Comparison of ENCODE assay signal across 13 cellular contexts in genomic region chr10:132328738-132329137, GRCh38. TPM values are rescaled to one million over a fixed set of nuclear protein-coding genes. Genes with fewer than 3 reads are reported as not detected.
A peak's percentile ranks its signal among the peaks of the same experiment; 100 is the strongest.
DNase-seq lines count a peak whose midpoint lies in the region; ATAC-seq and TF ChIP-seq lines count a peak whose summit lies in the region.
"Had no signal": no experiment of that assay in that cellular context is flagged by ENCODE, and none has a peak within 500 bp of the region (broad histone marks: within the 10 kb centered on the region; RNA-seq: fewer than 3 reads in every experiment).

No MANE protein-coding gene starts in this region.

- DNase-seq in activated CD4-positive, alpha-beta T cell treated with anti-CD3 and anti-CD28 coated beads, Interleukin-2, amount 10 ng/mL, durations not matched to agents 24 days and 14 days = no peak
- DNase-seq in activated CD4-positive, alpha-beta T cell treated with anti-CD3 and anti-CD28 coated beads for 4 hours = no peak
- no peak for DNase-seq in activated CD8-positive, alpha-beta T cell treated with anti-CD3 and anti-CD28 coated beads for 36 hours
- DNase-seq in heart right ventricle (peak; percentile 33 to 64), smooth muscle cell (lab: John Stamatoyannopoulos, UW; ENCODE audit: unreplicated experiment) (no peak), NCI-H2107 (lab: John Stamatoyannopoulos, UW) (no peak), AG08395 (ENCODE audit: low spot score) (no peak), upper lobe of right lung (no peak)
- DNase-seq: body of pancreas; islet precursor cell; NCI-H1417; stimulated activated CD4-positive, alpha-beta T cell treated with anti-CD3 and anti-CD28 coated beads, Interleukin-2, amount 100 ng/mL, for 48 hours had no signal

- H4K20me1 ChIP-seq in smooth muscle cell (ENCODE audit: low read depth) = peaks cover 16% of the 10 kb centered on the region

- H3F3A ChIP-seq in smooth muscle cell (ENCODE audit: low read depth) = peaks cover 10% of the 10 kb centered on the region

- peaks cover 61% of the 10 kb centered on the region for H3K4me1 Mint-ChIP-seq in activated CD4-positive, alpha-beta T cell treated with anti-CD3 and anti-CD28 coated beads, Interleukin-2, amount 10 ng/mL, durations not matched to agents 24 days and 14 days
- peaks cover 55% of the 10 kb centered on the region for H3K4me1 Mint-ChIP-seq in activated CD8-positive, alpha-beta T cell treated with anti-CD3 and anti-CD28 coated beads for 36 hours (ENCODE audit: low read depth)

- CTCF ChIA-PET in activated CD8-positive, alpha-beta T cell treated with anti-CD3 and anti-CD28 coated beads for 36 hours (lab: Charles Lee) = interaction anchor here (1.4 kb wide), 1 partner anchor 110 kb away, joined by 3 read pairs; no protein-coding TSS in a partner anchor

- H3K27ac Mint-ChIP-seq in activated CD4-positive, alpha-beta T cell treated with anti-CD3 and anti-CD28 coated beads, Interleukin-2, amount 10 ng/mL, durations not matched to agents 24 days and 14 days = no peak overlapping the region
- no peak overlapping the region for H3K27ac Mint-ChIP-seq in activated CD8-positive, alpha-beta T cell treated with anti-CD3 and anti-CD28 coated beads for 36 hours

- no peak for TF ChIP-seq CTCF in activated CD8-positive, alpha-beta T cell treated with anti-CD3 and anti-CD28 coated beads for 36 hours (IDR thresholded peaks at IDR 0.05)
- TF ChIP-seq CTCF in heart right ventricle (IDR thresholded peaks at IDR 0.05) (no peak), smooth muscle cell (IDR thresholded peaks at IDR 0.05; ENCODE audit: borderline replicate concordance, insufficient read depth, poor library complexity, severe bottlenecking) (no peak), upper lobe of right lung (IDR thresholded peaks at IDR 0.05) (no peak)

- H3K36me3 Mint-ChIP-seq in activated CD4-positive, alpha-beta T cell treated with anti-CD3 and anti-CD28 coated beads, Interleukin-2, amount 10 ng/mL, durations not matched to agents 24 days and 14 days (ENCODE audit: low read depth) = peaks cover 50% of the 10 kb centered on the region
- peaks cover 60% of the 10 kb centered on the region for H3K36me3 Mint-ChIP-seq in activated CD8-positive, alpha-beta T cell treated with anti-CD3 and anti-CD28 coated beads for 36 hours (ENCODE audit: low read depth)

- H3K9me3 ChIP-seq in heart right ventricle (no peaks in the 10 kb centered on the region), smooth muscle cell (replicated peaks; ENCODE audit: low read depth) (no peaks in the 10 kb centered on the region), upper lobe of right lung (no peaks in the 10 kb centered on the region)
- H3K9me3 ChIP-seq: body of pancreas, esophagus muscularis mucosa had no signal

- peak overlapping the region; percentile 91 for H3K4me2 ChIP-seq in smooth muscle cell

- H3K27me3 Mint-ChIP-seq in activated CD4-positive, alpha-beta T cell treated with anti-CD3 and anti-CD28 coated beads, Interleukin-2, amount 10 ng/mL, durations not matched to agents 24 days and 14 days = peaks cover 4% of the 10 kb centered on the region
- no peaks in the 10 kb centered on the region for H3K27me3 Mint-ChIP-seq in activated CD8-positive, alpha-beta T cell treated with anti-CD3 and anti-CD28 coated beads for 36 hours

- intact Hi-C loops in activated CD4-positive, alpha-beta T cell treated with anti-CD3 and anti-CD28 coated beads, Interleukin-2, amount 10 ng/mL, durations not matched to agents 24 days and 14 days (cut with micrococcal nuclease) = loop anchor here (1.0 kb wide), 1 partner anchor 8 kb away; no protein-coding TSS in a partner anchor
- intact Hi-C loops in activated CD8-positive, alpha-beta T cell treated with anti-CD3 and anti-CD28 coated beads for 36 hours (cut with micrococcal nuclease) = no loop called here
- intact Hi-C loops in heart right ventricle (cut with DNase I) (no loop called here), upper lobe of right lung (cut with DNase I) (no loop called here)

- no peaks in the 10 kb centered on the region for H3K27me3 ChIP-seq in heart right ventricle
- H3K27me3 ChIP-seq in smooth muscle cell (ENCODE audit: low read depth) = no peaks in the 10 kb centered on the region
- H3K27me3 ChIP-seq in upper lobe of right lung = no peaks in the 10 kb centered on the region
- H3K27me3 ChIP-seq: body of pancreas, esophagus muscularis mucosa had no signal

- peaks cover 0 to 11% (median 0%) of the 10 kb centered on the region in 9 donors for H3K36me3 ChIP-seq in heart right ventricle
- no peaks in the 10 kb centered on the region for H3K36me3 ChIP-seq in smooth muscle cell (ENCODE audit: low read depth)
- no peaks in the 10 kb centered on the region for H3K36me3 ChIP-seq in upper lobe of right lung

- H3K9ac ChIP-seq in smooth muscle cell (ENCODE audit: low read depth) = no peak overlapping the region

- H3K4me3 ChIP-seq in heart right ventricle = peak overlapping the region in 1 of 10 donors; percentile 71
- no peak overlapping the region for H3K4me3 ChIP-seq in smooth muscle cell
- no peak overlapping the region for H3K4me3 ChIP-seq in upper lobe of right lung
- H3K4me3 ChIP-seq: body of pancreas had no signal

- no peaks in the 10 kb centered on the region for H3K9me3 Mint-ChIP-seq in activated CD4-positive, alpha-beta T cell treated with anti-CD3 and anti-CD28 coated beads, Interleukin-2, amount 10 ng/mL, durations not matched to agents 24 days and 14 days
- H3K9me3 Mint-ChIP-seq in activated CD8-positive, alpha-beta T cell treated with anti-CD3 and anti-CD28 coated beads for 36 hours = peaks cover 9% of the 10 kb centered on the region

- peak overlapping the region; percentile 12 for H3K4me3 Mint-ChIP-seq in activated CD4-positive, alpha-beta T cell treated with anti-CD3 and anti-CD28 coated beads, Interleukin-2, amount 10 ng/mL, durations not matched to agents 24 days and 14 days
- peak overlapping the region; percentile 90 for H3K4me3 Mint-ChIP-seq in activated CD8-positive, alpha-beta T cell treated with anti-CD3 and anti-CD28 coated beads for 36 hours

- H2AFZ ChIP-seq in smooth muscle cell (ENCODE audit: low read depth) = no peak overlapping the region

- 50 to 54% methylated on average over 8 of the region's 8 CpGs for WGBS in heart right ventricle, 2 donors
- WGBS in smooth muscle cell (ENCODE audit: low lambda C conversion rate) = 53% methylated on average over 8 of the region's 8 CpGs

- POLR2A ChIA-PET in activated CD8-positive, alpha-beta T cell treated with anti-CD3 and anti-CD28 coated beads for 36 hours (lab: Charles Lee) = no interaction called here

- no peak for ATAC-seq in activated CD8-positive, alpha-beta T cell treated with anti-CD3 and anti-CD28 coated beads for 36 hours
- ATAC-seq in heart right ventricle (peak in 2 of 8 donors; percentile 8 to 14), upper lobe of right lung (no peak)
- ATAC-seq: body of pancreas had no signal

- peaks cover 5 to 58% (median 42%) of the 10 kb centered on the region in 9 donors for H3K4me1 ChIP-seq in heart right ventricle
- H3K4me1 ChIP-seq in smooth muscle cell (ENCODE audit: low read depth) = peaks cover 24% of the 10 kb centered on the region
- peaks cover 19% of the 10 kb centered on the region for H3K4me1 ChIP-seq in upper lobe of right lung

- H3K27ac ChIP-seq in heart right ventricle (peak overlapping the region in 5 of 10 donors; percentile 7 to 90 (median 22)), smooth muscle cell (ENCODE audit: low read depth) (peak overlapping the region; percentile 70), upper lobe of right lung (no peak overlapping the region)
- H3K27ac ChIP-seq: esophagus muscularis mucosa had no signal

- peaks cover 50% of the 10 kb centered on the region for H3K79me2 ChIP-seq in smooth muscle cell (ENCODE audit: low read depth)

RNA-seq across cellular contexts. Expression of gene LRRC27, which starts 3.3 kb away (rescaled TPM):
- total RNA-seq in activated CD4-positive, alpha-beta T cell treated with anti-CD3 and anti-CD28 coated beads, Interleukin-2, amount 10 ng/mL, durations not matched to agents 24 days and 14 days = 2.3 and 3.3 TPM in 2 replicates
- 1 to 10 TPM; 2.7 to 3.5 TPM for total RNA-seq in activated CD8-positive, alpha-beta T cell treated with anti-CD3 and anti-CD28 coated beads for 36 hours
- 1 to 10 TPM; 3.0 to 8.1 (median 4.7) TPM for total RNA-seq in heart right ventricle
- polyA plus RNA-seq in heart right ventricle = 1 to 10 TPM; 3.5 to 6.0 TPM
- total RNA-seq in smooth muscle cell = 6.3 and 7.6 TPM in 2 replicates
- 11.5 and 12.8 TPM in 2 replicates for polyA plus RNA-seq in smooth muscle cell
- 6.3 TPM for total RNA-seq in upper lobe of right lung

RNA-seq across cellular contexts. Expression of gene STK32C, which starts 21.0 kb away (rescaled TPM):
- 15.2 and 18.4 TPM in 2 replicates for total RNA-seq in activated CD4-positive, alpha-beta T cell treated with anti-CD3 and anti-CD28 coated beads, Interleukin-2, amount 10 ng/mL, durations not matched to agents 24 days and 14 days
- 10 to 100 TPM; 29.3 to 31.4 TPM for total RNA-seq in activated CD8-positive, alpha-beta T cell treated with anti-CD3 and anti-CD28 coated beads for 36 hours
- total RNA-seq in heart right ventricle = 1 to 10 TPM; 2.7 to 7.7 (median 5.7) TPM
- polyA plus RNA-seq in heart right ventricle = 1 to 10 TPM; 4.7 to 8.9 TPM
- total RNA-seq in smooth muscle cell = 1.4 and 2.3 TPM in 2 replicates
- 9.2 and 13.2 TPM in 2 replicates for polyA plus RNA-seq in smooth muscle cell
- total RNA-seq in upper lobe of right lung = 13.2 TPM

Comparison
In these comparisons a context has a peak if more than half of its experiments do, and no peak if none do; other contexts are left out.
1. DNase-seq: peak in heart right ventricle (2 of 2); none in activated CD4-positive, alpha-beta T cell treated with anti-CD3 and anti-CD28 coated beads, Interleukin-2, amount 10 ng/mL, durations not matched to agents 24 days and 14 days (single experiment), activated CD4-positive, alpha-beta T cell treated with anti-CD3 and anti-CD28 coated beads for 4 hours (0 of 2), activated CD8-positive, alpha-beta T cell treated with anti-CD3 and anti-CD28 coated beads for 36 hours (single experiment), smooth muscle cell (single experiment), NCI-H2107 (single experiment), AG08395 (single experiment) and upper lobe of right lung (single experiment).